ENCODE assay signal across 27 cellular contexts in the genomic region with DNA sequence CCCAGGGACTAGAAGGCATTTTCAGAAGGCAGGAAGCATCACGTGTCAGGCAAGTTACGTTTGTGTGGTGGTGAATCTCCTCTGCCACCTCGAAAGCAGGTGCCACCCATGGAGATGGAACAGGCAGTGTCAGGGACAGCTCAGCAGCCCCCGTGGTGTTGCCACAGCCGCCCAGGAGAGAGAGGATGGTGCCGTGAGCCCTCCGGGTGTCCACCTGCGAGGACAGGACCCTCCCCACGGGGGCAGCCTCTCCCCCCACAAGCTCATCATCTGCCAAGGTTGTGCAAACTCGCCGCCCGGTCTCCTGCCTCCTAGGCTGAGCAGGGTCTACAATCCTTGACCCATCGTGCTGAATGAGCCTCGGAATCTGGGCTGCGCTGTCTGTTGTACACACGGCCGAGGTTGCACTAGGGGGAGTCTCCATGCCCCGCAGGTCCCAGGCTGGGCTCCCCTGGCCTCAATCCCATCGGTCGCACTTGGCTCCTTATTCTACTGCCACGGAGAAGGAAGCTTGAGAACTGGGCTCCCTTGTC. TPM values are rescaled to one million over a fixed set of nuclear protein-coding genes. Genes with fewer than 3 reads are reported as not detected.
"Had no signal": no experiment of that assay in that cellular context is flagged by ENCODE, and none has a peak within 500 bp of the region (broad histone marks: within the 10 kb centered on the region; RNA-seq: fewer than 3 reads in every experiment).

No MANE protein-coding gene starts in this region.

- H3K4me1 ChIP-seq: SJCRH30 had no signal

- H3K4me3 ChIP-seq: cardiac muscle cell, SJCRH30, SK-N-MC had no signal

- FAIRE-seq: TTC549 had no signal

- DNase-seq: activated CD4-positive, alpha-beta memory T cell treated with anti-CD3 and anti-CD28 coated beads for 36 hours; activated CD4-positive, alpha-beta T cell treated with anti-CD3 and anti-CD28 coated beads, Interleukin-2, amount 10 ng/mL, durations not matched to agents 24 days and 14 days; activated CD8-positive, alpha-beta memory T cell treated with anti-CD3 and anti-CD28 coated beads, Interleukin-2, amount 50 U/mL, for 4 hours; activated gamma-delta T cell treated with Interleukin-2 at 50 U/mL for 16 hours; activated naive CD4-positive, alpha-beta T cell treated with anti-CD3 and anti-CD28 coated beads, Interleukin-2, amount 10 ng/mL, durations not matched to agents 7 days and 5 days; activated naive CD8-positive, alpha-beta T cell treated with anti-CD3 and anti-CD28 coated beads, Interleukin-2, amount 50 U/mL, for 24 hours; activated T-cell treated with anti-CD3 and anti-CD28 coated beads for 4 hours; activated T-cell treated with anti-CD3 and anti-CD28 coated beads, Interleukin-2, amount 50 U/mL, for 4 hours; aorta; brain microvascular endothelial cell; Karpas-422; KBM-7; NCI-H1105; NCI-H1417 treated with DMSO at 0.1 percent for 48 hours; NCI-H1930; NCI-H2081 treated with DMSO at 0.1 percent for 48 hours; NCI-H345; NCI-H524 treated with DMSO at 0.1 percent for 48 hours; SHP77; SJCRH30 had no signal

- H3K9me3 ChIP-seq: SJCRH30 had no signal

- H3K27ac ChIP-seq: brain microvascular endothelial cell, cardiac muscle cell, SJCRH30, SK-N-MC had no signal

- H3K27me3 ChIP-seq: brain microvascular endothelial cell, cardiac muscle cell had no signal

- H3K36me3 ChIP-seq: brain microvascular endothelial cell, cardiac muscle cell, SJCRH30 had no signal

- ATAC-seq: activated naive CD8-positive, alpha-beta T cell treated with anti-CD3 and anti-CD28 coated beads, Interleukin-2, amount 50 U/mL, for 24 hours; activated T-cell treated with anti-CD3 and anti-CD28 coated beads, Interleukin-2, amount 50 U/mL, for 4 hours; Panc1 had no signal

RNA-seq across cellular contexts. Expression of a gene that starts 40.1 kb away (rescaled TPM):
- total RNA-seq: activated CD4-positive, alpha-beta memory T cell treated with anti-CD3 and anti-CD28 coated beads for 36 hours; activated T-cell treated with anti-CD3 and anti-CD28 coated beads, Interleukin-2, amount 50 U/mL, for 4 hours; MCF 10A; NCI-H460; RPMI7951; SJCRH30 had no signal
